ENCODE assay signal across 9 cellular contexts in the genomic region with DNA sequence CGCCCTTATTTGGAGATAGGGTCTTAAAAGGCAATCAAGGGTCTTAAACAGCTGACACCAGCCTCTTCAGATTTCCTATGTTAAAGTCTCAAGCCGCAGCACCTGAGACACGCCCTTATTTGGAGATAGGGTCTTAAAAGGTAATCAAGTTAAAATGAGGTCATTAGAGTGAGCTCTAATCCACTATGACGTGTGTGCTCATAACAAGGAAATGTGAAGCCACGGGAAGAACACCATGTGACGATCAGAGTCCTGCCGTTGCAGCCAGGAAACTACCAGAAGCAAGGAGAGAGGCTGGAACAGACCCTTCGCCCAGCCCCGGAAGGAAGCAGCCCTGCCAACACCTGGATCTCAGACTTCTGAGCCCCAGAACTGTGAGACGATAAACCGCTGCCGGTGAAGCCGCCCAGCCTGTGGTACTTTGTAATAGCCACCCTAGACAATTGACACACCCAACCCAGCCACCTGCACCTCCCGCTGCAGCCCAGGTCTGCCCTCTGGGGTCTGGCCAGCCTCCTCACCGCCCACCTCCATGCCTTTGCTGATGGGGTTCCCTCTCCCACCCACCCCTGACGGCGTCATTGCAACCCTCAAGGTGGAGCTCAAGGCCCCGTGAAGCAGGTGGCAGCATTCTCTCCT.
DNase-seq lines count a peak whose midpoint lies in the region; ATAC-seq and TF ChIP-seq lines count a peak whose summit lies in the region.
"Had no signal": no experiment of that assay in that cellular context is flagged by ENCODE, and none has a peak within 500 bp of the region (broad histone marks: within the 10 kb centered on the region; RNA-seq: fewer than 3 reads in every experiment).

No MANE protein-coding gene starts in this region.

- CTCF ChIA-PET in CD4-positive, alpha-beta T cell (lab: Charles Lee): no interaction called here

- peak overlapping the region; percentile 56 for H3K18ac ChIP-seq in H9 (ENCODE audit: insufficient read length, low read depth, low read length)

- no peak overlapping the region for H2AFZ ChIP-seq in H9 (ENCODE audit: low read length)

- peak; percentile 91 for ATAC-seq in CD4-positive, alpha-beta T cell (ENCODE audit: poor library complexity)
- ATAC-seq in GM21825 (IDR thresholded peaks at IDR 0.05; ENCODE audit: unreplicated experiment) (no peak), right cardiac atrium (no peak), left lung (no peak)

- H2BK15ac ChIP-seq in H9 (ENCODE audit: low read depth, low read length): no peak overlapping the region

- H2AK5ac ChIP-seq in H9 (ENCODE audit: insufficient read length, low read length): no peak overlapping the region

- H4K91ac ChIP-seq in H9 (ENCODE audit: insufficient read length, low read depth, low read length): no peak overlapping the region

- no peaks in the 10 kb centered on the region for H3K9me3 ChIP-seq in CD4-positive, alpha-beta T cell (ENCODE audit: control insufficient read depth, low read length)
- H3K9me3 ChIP-seq in H9 (ENCODE audit: control insufficient read depth, low read depth, low read length) (no peaks in the 10 kb centered on the region), right cardiac atrium (ENCODE audit: control insufficient read depth, low read length) (no peaks in the 10 kb centered on the region), left lung (no peaks in the 10 kb centered on the region)

- peak overlapping the region; percentile 77 for H3K27ac Mint-ChIP-seq in CD4-positive, alpha-beta T cell
- H3K27ac Mint-ChIP-seq in H9: peak overlapping the region in 2 of 3 experiments; percentile 54 to 80; a peak in 2 of 7 replicates
- H3K27ac Mint-ChIP-seq: IgD-negative memory B cell had no signal

- no peaks in the 10 kb centered on the region for H3K36me3 ChIP-seq in left lung

- H3K79me2 ChIP-seq in H9 (ENCODE audit: insufficient read depth, low read length): no peaks in the 10 kb centered on the region

- no peak overlapping the region for H2BK20ac ChIP-seq in H9 (ENCODE audit: low read depth, low read length, poor library complexity, severe bottlenecking)

- no peak overlapping the region for H3K4me2 ChIP-seq in H9 (ENCODE audit: insufficient read depth, insufficient read length, low read length)

- H3T11ph ChIP-seq in H9 (ENCODE audit: low read length): no peak overlapping the region

- H4K5ac ChIP-seq in H9 (ENCODE audit: insufficient read length, low read depth, low read length): no peak overlapping the region

- H3K79me1 ChIP-seq in H9 (ENCODE audit: insufficient read depth, low read depth, low read length, poor library complexity, severe bottlenecking): no peaks in the 10 kb centered on the region

- H3K4ac ChIP-seq in H9 (ENCODE audit: low read depth, low read length): no peak overlapping the region

- H2BK5ac ChIP-seq in H9 (ENCODE audit: insufficient read length, low read length): no peak overlapping the region

- POLR2A ChIA-PET in CD4-positive, alpha-beta T cell (lab: Charles Lee): no interaction called here

- no CpG with 5 or more reads among the region's 18 CpGs for WGBS in H9 (ENCODE audit: extremely low coverage, insufficient read length, low lambda C conversion rate)
- 57% methylated on average over 18 of the region's 18 CpGs for WGBS in right cardiac atrium

- no peaks in the 10 kb centered on the region for H3K23me2 ChIP-seq in H9 (ENCODE audit: insufficient read length, low read depth, low read length, poor library complexity, severe bottlenecking)

- H3K4me1 Mint-ChIP-seq in CD4-positive, alpha-beta T cell (ENCODE audit: low read depth): peaks cover 13% of the 10 kb centered on the region
- peaks cover 28 to 32% of the 10 kb centered on the region in 2 experiments for H3K4me1 Mint-ChIP-seq in H9

- no peak overlapping the region for H2BK120ac ChIP-seq in H9 (ENCODE audit: low read depth, low read length, poor library complexity, severe bottlenecking)

- no peaks in the 10 kb centered on the region for H3K36me3 Mint-ChIP-seq in CD4-positive, alpha-beta T cell (ENCODE audit: low read depth)
- no peaks in the 10 kb centered on the region for H3K36me3 Mint-ChIP-seq in H9 (ENCODE audit: insufficient read depth in 1 of 3, low read depth in 3 of 3)
- H3K36me3 Mint-ChIP-seq: IgD-negative memory B cell had no signal

- H3K9me3 Mint-ChIP-seq in CD4-positive, alpha-beta T cell: no peaks in the 10 kb centered on the region
- H3K9me3 Mint-ChIP-seq in H9: no peaks in the 10 kb centered on the region; a peak in 1 of 5 replicates
- H3K9me3 Mint-ChIP-seq: IgD-negative memory B cell had no signal

- no peak overlapping the region for H3K14ac ChIP-seq in H9 (ENCODE audit: insufficient read depth, low read length)

- no peak overlapping the region for H3K23ac ChIP-seq in H9 (ENCODE audit: insufficient read length, low read depth, low read length)

- H3K27me3 Mint-ChIP-seq in CD4-positive, alpha-beta T cell: no peaks in the 10 kb centered on the region
- H3K27me3 Mint-ChIP-seq in H9 (ENCODE audit: low read depth): peaks cover 7% of the 10 kb centered on the region

- no peak overlapping the region for H3K9ac ChIP-seq in H9 (ENCODE audit: extremely low read depth, insufficient read length, low read length)

- no peak overlapping the region for H2BK12ac ChIP-seq in H9 (ENCODE audit: insufficient read length, low read depth, low read length)

- TF ChIP-seq CTCF in CD4-positive, alpha-beta T cell (IDR thresholded peaks at IDR 0.05): no peak
- TF ChIP-seq CTCF in H9 (conservative IDR thresholded peaks at IDR 0.05) (no peak), VCaP (conservative IDR thresholded peaks at IDR 0.05) (no peak), fibroblast of villous mesenchyme (IDR thresholded peaks at IDR 0.05; ENCODE audit: insufficient read depth, low read depth, low read length) (no peak), left lung (IDR thresholded peaks at IDR 0.05) (no peak)

- H3K56ac ChIP-seq in H9 (ENCODE audit: insufficient read length, low read depth, low read length): no peak overlapping the region

- H3K27me3 ChIP-seq in CD4-positive, alpha-beta T cell (ENCODE audit: control insufficient read depth, insufficient read depth, low read length): no peaks in the 10 kb centered on the region
- H3K27me3 ChIP-seq in H9 (ENCODE audit: insufficient read depth, low read length) (no peaks in the 10 kb centered on the region), right cardiac atrium (ENCODE audit: control insufficient read depth, insufficient read depth) (no peaks in the 10 kb centered on the region), left lung (peaks cover 0 to 29% of the 10 kb centered on the region in 2 donors)

- peak in 9 of 10 experiments; percentile 5 to 68 (median 20) for DNase-seq in CD4-positive, alpha-beta T cell
- DNase-seq in H9: peak; percentile 46
- peak; percentile 1 for DNase-seq in fibroblast of villous mesenchyme (ENCODE audit: low read depth)
- no peak for DNase-seq in right cardiac atrium
- DNase-seq in GM19240 (ENCODE audit: insufficient read length, low spot score): no peak
- no peak for DNase-seq in left lung

- peak overlapping the region; percentile 21 for H3K4me3 Mint-ChIP-seq in CD4-positive, alpha-beta T cell
- no peak overlapping the region for H3K4me3 Mint-ChIP-seq in H9

- H3K4me3 ChIP-seq in fibroblast of villous mesenchyme (ENCODE audit: low read depth, low read length) (no peak overlapping the region), right cardiac atrium (ENCODE audit: low read length) (no peak overlapping the region), left lung (no peak overlapping the region)

- H4K20me1 ChIP-seq in H9 (ENCODE audit: control insufficient read depth, insufficient read depth, insufficient read length): no peaks in the 10 kb centered on the region

- intact Hi-C loops in CD4-positive, alpha-beta T cell (cut with DNase I, micrococcal nuclease): no loop called here
- intact Hi-C loops in right cardiac atrium (cut with DNase I): no loop called here
- intact Hi-C loops in left lung (cut with DNase I): no loop called here

- H4K8ac ChIP-seq in H9 (replicated peaks; ENCODE audit: insufficient read length, low read depth, low read length): no peak overlapping the region

- no peak overlapping the region for H3K27ac ChIP-seq in CD4-positive, alpha-beta T cell (ENCODE audit: low read depth, low read length)
- H3K27ac ChIP-seq in H9 (ENCODE audit: insufficient read length, low read depth, low read length) (no peak overlapping the region), VCaP (peak overlapping the region; percentile 24; the same call in 1 of the 2 replicates), right cardiac atrium (ENCODE audit: low read length) (no peak overlapping the region), left lung (no peak overlapping the region)

- no peaks in the 10 kb centered on the region for H3K4me1 ChIP-seq in H9 (ENCODE audit: insufficient read depth, low read length)
- no peaks in the 10 kb centered on the region for H3K4me1 ChIP-seq in right cardiac atrium (ENCODE audit: control insufficient read depth, insufficient read depth, low read length)
- H3K4me1 ChIP-seq in left lung: no peaks in the 10 kb centered on the region

Comparison
In these comparisons a context has a peak if more than half of its experiments do, and no peak if none do; other contexts are left out.
1. DNase-seq: peak in CD4-positive, alpha-beta T cell (9 of 10), H9 (single experiment) and fibroblast of villous mesenchyme (single experiment); none in right cardiac atrium (0 of 3), GM19240 (single experiment) and left lung (0 of 2).